Comparison of ENCODE assay signal across 18 cellular contexts in the genomic region with DNA sequence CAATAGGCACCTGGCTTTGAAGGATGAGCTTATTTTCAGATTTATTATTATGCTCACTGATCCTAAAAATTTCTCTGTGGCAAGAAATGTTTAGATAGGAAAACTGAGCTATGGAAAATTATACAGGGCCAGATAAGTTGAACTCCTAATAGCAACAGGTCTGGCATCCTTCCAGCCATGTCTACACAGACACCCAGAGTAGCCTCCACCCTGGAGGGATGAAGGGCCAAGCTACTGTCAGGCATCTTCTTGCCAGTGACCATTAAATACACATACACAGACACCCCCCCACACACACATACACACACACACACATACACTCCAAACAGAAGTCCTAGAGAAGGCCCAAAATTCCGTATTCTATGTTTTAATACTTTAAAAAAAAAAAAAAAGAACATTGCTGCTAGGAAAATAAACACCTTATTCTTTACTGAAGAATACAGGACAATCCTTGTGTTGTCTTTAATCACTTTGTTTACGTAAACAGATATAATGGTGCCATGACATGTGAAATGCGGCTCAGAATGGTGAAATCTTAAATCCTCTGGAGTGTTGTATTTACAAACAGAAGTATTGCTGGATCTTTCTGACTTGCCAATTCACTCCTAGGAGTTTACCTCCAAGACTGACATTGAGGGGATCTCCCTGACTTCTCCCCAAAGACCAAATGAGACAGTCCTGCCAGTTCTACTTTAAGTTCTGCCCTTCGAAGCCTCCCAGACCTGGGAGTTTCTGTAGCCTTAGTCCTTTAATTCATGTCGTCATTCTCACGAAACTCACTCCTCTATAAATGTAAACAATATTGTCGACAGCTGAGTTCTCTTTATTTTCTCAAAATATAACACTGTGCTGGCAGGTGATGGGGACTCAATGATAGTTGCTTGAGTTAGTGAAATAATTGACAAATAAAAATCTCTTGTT.
DNase-seq lines count a peak whose midpoint lies in the region.
"Had no signal": no experiment of that assay in that cellular context is flagged by ENCODE, and none has a peak within 500 bp of the region (broad histone marks: within the 10 kb centered on the region; RNA-seq: fewer than 3 reads in every experiment).

No MANE protein-coding gene starts in this region.

- 81 to 86% methylated on average over 7 of the region's 7 CpGs for WGBS in GM23248 (ENCODE audit: low coverage in 1 of 2, low lambda C conversion rate in 2 of 2, missing lambda C conversion rate in 2 of 2), 2 experiments

- H3K36me3 ChIP-seq in GM23248 (ENCODE audit: low read depth) (peaks cover 7% of the 10 kb centered on the region; the same call in 1 of the 2 replicates), SJCRH30 (peaks cover 7% of the 10 kb centered on the region; the same call in 1 of the 2 replicates), skeletal muscle satellite cell (ENCODE audit: insufficient read depth, low read length) (peaks cover 20% of the 10 kb centered on the region)
- H3K36me3 ChIP-seq: pancreas had no signal

- H3K4me2 ChIP-seq in GM23248 (ENCODE audit: unreplicated experiment), result peak overlapping the region; percentile 75
- H3K4me2 ChIP-seq in skeletal muscle satellite cell (ENCODE audit: low read length), result no peak overlapping the region

- H4K20me1 ChIP-seq in GM23248 (ENCODE audit: insufficient read depth), result no peaks in the 10 kb centered on the region

- H3K27me3 ChIP-seq in GM23248 (replicated peaks; ENCODE audit: insufficient read depth) (no peaks in the 10 kb centered on the region), SJCRH30 (no peaks in the 10 kb centered on the region), skeletal muscle satellite cell (ENCODE audit: control insufficient read depth, insufficient read depth, low read length) (no peaks in the 10 kb centered on the region)
- H3K27me3 ChIP-seq: pancreas had no signal

- H3K4me1 ChIP-seq in GM23248 (ENCODE audit: insufficient read depth) (peaks cover 51% of the 10 kb centered on the region), SJCRH30 (peaks cover 40% of the 10 kb centered on the region), skeletal muscle satellite cell (ENCODE audit: control insufficient read depth, insufficient read depth, low read length) (peaks cover 59% of the 10 kb centered on the region)
- H3K4me1 ChIP-seq: pancreas had no signal

- no peak for DNase-seq in GM23248
- DNase-seq in SJCRH30, result peak in 1 of 2 experiments; percentile 62
- DNase-seq in iris pigment epithelial cell (ENCODE audit: low read depth), result peak; percentile 71
- no peak for DNase-seq in dermis blood vessel endothelial cell
- DNase-seq in SW480 (ENCODE audit: low spot score), result no peak
- no peak for DNase-seq in NCI-H2171 treated with DMSO at 0.1 percent for 48 hours (lab: John Stamatoyannopoulos, UW)
- no peak for DNase-seq in NCI-H2029 (lab: John Stamatoyannopoulos, UW)
- DNase-seq: activated CD4-positive, alpha-beta T cell treated with anti-CD3 and anti-CD28 coated beads, Interleukin-2, amount 50 U/mL, for 4 hours; activated naive CD4-positive, alpha-beta T cell treated with anti-CD3 and anti-CD28 coated beads for 36 hours; COR-L47; GOT3; left cardiac atrium; NCI-H446; pancreas; stimulated activated CD4-positive, alpha-beta T cell treated with anti-CD3 and anti-CD28 coated beads, Interleukin-12 subunit alpha, Interleukin-12 subunit beta, amount 100 ng/mL, for 4 hours; stimulated activated naive CD4-positive, alpha-beta T cell treated with Interleukin-2 at 50 U/mL for 16 hours had no signal

- H3F3A ChIP-seq in GM23248 (ENCODE audit: insufficient read depth), result peaks cover 52% of the 10 kb centered on the region

- H3K9me3 ChIP-seq in GM23248 (ENCODE audit: low read depth) (no peaks in the 10 kb centered on the region), SJCRH30 (replicated peaks) (no peaks in the 10 kb centered on the region), skeletal muscle satellite cell (replicated peaks; ENCODE audit: low read length) (no peaks in the 10 kb centered on the region)
- H3K9me3 ChIP-seq: pancreas had no signal

- no peaks in the 10 kb centered on the region for H3K9me2 ChIP-seq in GM23248 (ENCODE audit: insufficient read depth)

- in situ Hi-C loops in GM23248 (cut with MboI), result no loop called here

- H3K4me3 ChIP-seq in GM23248 (no peak overlapping the region), SJCRH30 (no peak overlapping the region), skeletal muscle satellite cell (ENCODE audit: low read length) (no peak overlapping the region)
- H3K4me3 ChIP-seq: pancreas, SK-N-MC had no signal

- peak overlapping the region; percentile 92 for H3K9ac ChIP-seq in GM23248
- peak overlapping the region; percentile 91 for H3K9ac ChIP-seq in skeletal muscle satellite cell (ENCODE audit: low read depth, low read length)

- no peaks in the 10 kb centered on the region for H3K79me2 ChIP-seq in GM23248 (ENCODE audit: insufficient read depth)

- no peak overlapping the region for H2AFZ ChIP-seq in GM23248

- H3K27ac ChIP-seq in GM23248, result peak overlapping the region; percentile 98
- H3K27ac ChIP-seq in SJCRH30, result peak overlapping the region; percentile 94
- H3K27ac ChIP-seq: SK-N-MC had no signal
